Comparison of ENCODE assay signal across 9 cellular contexts in the genomic region with DNA sequence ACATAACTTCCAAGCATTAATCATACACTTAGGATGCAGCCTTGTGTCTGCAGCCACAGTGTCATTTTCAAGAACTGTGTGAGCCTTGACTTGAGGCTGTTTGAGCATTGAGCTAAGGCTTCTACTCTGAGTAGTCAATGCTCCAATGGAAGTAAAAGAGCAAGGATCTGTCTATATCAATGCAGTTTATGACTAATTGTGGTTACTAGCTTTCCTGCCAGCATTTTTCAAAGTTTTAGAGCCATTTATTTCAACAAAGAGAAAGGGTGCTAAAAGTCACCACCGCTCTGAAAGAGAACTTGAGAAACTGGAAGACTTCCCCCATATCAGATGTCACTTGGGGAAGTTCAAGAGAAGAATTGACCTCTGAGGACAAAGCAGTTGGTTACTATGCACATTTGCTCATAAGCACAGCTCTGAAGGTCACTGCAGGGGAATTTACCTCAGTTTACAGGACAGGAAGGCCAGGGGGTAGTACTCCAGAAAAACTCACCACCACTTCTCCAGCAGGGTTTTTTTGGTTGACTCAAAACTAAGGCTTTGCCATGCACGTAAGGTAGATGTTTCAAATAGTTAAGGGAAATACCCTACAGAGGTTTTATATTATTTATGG. TPM values are rescaled to one million over a fixed set of nuclear protein-coding genes. Genes with fewer than 3 reads are reported as not detected.
DNase-seq lines count a peak whose midpoint lies in the region; ATAC-seq and TF ChIP-seq lines count a peak whose summit lies in the region.
"Had no signal": no experiment of that assay in that cellular context is flagged by ENCODE, and none has a peak within 500 bp of the region (broad histone marks: within the 10 kb centered on the region; RNA-seq: fewer than 3 reads in every experiment).

No MANE protein-coding gene starts in this region.

- H3K36me3 ChIP-seq in GM06990 (ENCODE audit: control insufficient read depth, insufficient read depth, low read length) (no peaks in the 10 kb centered on the region), smooth muscle cell (ENCODE audit: low read depth) (no peaks in the 10 kb centered on the region), left ventricle myocardium inferior (no peaks in the 10 kb centered on the region)

- H3K27ac ChIP-seq in smooth muscle cell (ENCODE audit: low read depth) = peak overlapping the region; percentile 50
- no peak overlapping the region for H3K27ac ChIP-seq in left ventricle myocardium inferior (replicated peaks)

- no peak overlapping the region for H3K4me3 ChIP-seq in GM06990 (replicated peaks; ENCODE audit: low read depth, low read length)
- H3K4me3 ChIP-seq in smooth muscle cell = no peak overlapping the region
- H3K4me3 ChIP-seq in left ventricle myocardium inferior = no peak overlapping the region

- H3K4me1 ChIP-seq in smooth muscle cell (ENCODE audit: low read depth) (peaks cover 3% of the 10 kb centered on the region), left ventricle myocardium inferior (no peaks in the 10 kb centered on the region)

- H3F3A ChIP-seq in smooth muscle cell (ENCODE audit: low read depth) = peaks cover 4% of the 10 kb centered on the region

- 65% methylated on average over 2 of the region's 2 CpGs for WGBS in smooth muscle cell (ENCODE audit: low lambda C conversion rate)

- H3K9me3 ChIP-seq in smooth muscle cell (replicated peaks; ENCODE audit: low read depth) (no peaks in the 10 kb centered on the region), left ventricle myocardium inferior (replicated peaks) (no peaks in the 10 kb centered on the region)

- peak overlapping the region; percentile 52 for H3K4me2 ChIP-seq in smooth muscle cell

- no peaks in the 10 kb centered on the region for H4K20me1 ChIP-seq in smooth muscle cell (ENCODE audit: low read depth)

- H2AFZ ChIP-seq in smooth muscle cell (ENCODE audit: low read depth) = no peak overlapping the region

- H3K27me3 ChIP-seq in GM06990 (replicated peaks; ENCODE audit: control insufficient read depth, insufficient read depth, low read length) (no peaks in the 10 kb centered on the region), smooth muscle cell (ENCODE audit: low read depth) (no peaks in the 10 kb centered on the region), left ventricle myocardium inferior (ENCODE audit: low read depth) (no peaks in the 10 kb centered on the region)

- peak; percentile 68 for ATAC-seq in GM21528 (IDR thresholded peaks at IDR 0.05; ENCODE audit: low FRiP score, unreplicated experiment)

- no peaks in the 10 kb centered on the region for H3K79me2 ChIP-seq in smooth muscle cell (ENCODE audit: low read depth)

- no peak for TF ChIP-seq CTCF in GM06990 (IDR thresholded peaks at IDR 0.05; ENCODE audit: insufficient read depth, low read length, poor library complexity, severe bottlenecking)
- TF ChIP-seq CTCF in smooth muscle cell (IDR thresholded peaks at IDR 0.05; ENCODE audit: borderline replicate concordance, insufficient read depth, poor library complexity, severe bottlenecking) = no peak
- no peak for TF ChIP-seq CTCF in left ventricle myocardium inferior (IDR thresholded peaks at IDR 0.05; ENCODE audit: borderline replicate concordance)

- DNase-seq in GM06990 (ENCODE audit: extremely low read depth, insufficient read length) = peak; percentile 63
- peak; percentile 92 for DNase-seq in HT1080 (ENCODE audit: low read depth)
- DNase-seq in amniotic stem cell (lab: John Stamatoyannopoulos, UW) = peak; percentile 52
- no peak for DNase-seq in smooth muscle cell (lab: John Stamatoyannopoulos, UW; ENCODE audit: unreplicated experiment)
- no peak for DNase-seq in NCI-H1105 treated with DMSO at 0.1 percent for 48 hours (lab: John Stamatoyannopoulos, UW)
- no peak for DNase-seq in left ventricle myocardium inferior
- no peak for DNase-seq in GM19238 (ENCODE audit: insufficient read length, low spot score)

- intact Hi-C loops in left ventricle myocardium inferior (cut with micrococcal nuclease) = no loop called here

- H3K9ac ChIP-seq in smooth muscle cell (ENCODE audit: low read depth) = no peak overlapping the region

RNA-seq across cellular contexts. Expression of gene RGS1, which starts 24.5 kb away (rescaled TPM):
- not detected in 2 replicates for total RNA-seq in HT1080 (2014; rRNA removed; shearing (Covaris generic))
- polyA plus RNA-seq in HT1080 (2015; cell fraction: cytosol; rRNA removed) = not detected in 2 replicates
- not detected in 2 replicates for polyA plus RNA-seq in HT1080 (2015; cell fraction: nucleus; rRNA removed)
- total RNA-seq in smooth muscle cell (224 and 333 TPM in 2 replicates), left ventricle myocardium inferior (0.74 TPM)
- polyA plus RNA-seq in smooth muscle cell = 88.7 and 119 TPM in 2 replicates
- total RNA-seq: neural crest cell had no signal

Comparison
In these comparisons a context has a peak if more than half of its experiments do, and no peak if none do; other contexts are left out.
1. DNase-seq: peak in GM06990 (single experiment), HT1080 (single experiment) and amniotic stem cell (single experiment); none in smooth muscle cell (single experiment), NCI-H1105 treated with DMSO at 0.1 percent for 48 hours (single experiment), left ventricle myocardium inferior (single experiment) and GM19238 (single experiment).
2. RNA of gene RGS1, which starts 24.5 kb away (total RNA-seq): 224 to 333 TPM in smooth muscle cell; 0.74 TPM in left ventricle myocardium inferior (single experiment) and not detected in HT1080; every median in the first group is over 100 times any median in the second.